In genomic region chr4:102760645-102761477, GRCh38 we compare ENCODE assay signal across 8 cellular contexts. TPM values are rescaled to one million over a fixed set of nuclear protein-coding genes. Genes with fewer than 3 reads are reported as not detected.
DNase-seq lines count a peak whose midpoint lies in the region; ATAC-seq lines count a peak whose summit lies in the region.

Gene MANBA (minus strand): TSS chr4:102760968. CDS start chr4:102760894, 74 bp downstream.

- DNase-seq in AML-193 (lab: John Stamatoyannopoulos, UW) (peak; percentile 69 to 73), NCI-H460 (ENCODE audit: extremely low read depth, low read depth) (peak; percentile 59), cerebellar nuclear complex (lab: John Stamatoyannopoulos, UW) (peak; percentile 30 to 33), kidney glomerular epithelial cell (lab: John Stamatoyannopoulos, UW) (peak; percentile 41)
- peak; percentile 68 to 84 for DNase-seq in stimulated activated CD4-positive, alpha-beta T cell treated with anti-CD3 and anti-CD28 coated beads, Interleukin-15, amount 100 ng/mL, for 48 hours (ENCODE audit: low read depth in 2 of 2)

- ATAC-seq in GM19043 (IDR thresholded peaks at IDR 0.05; ENCODE audit: low read depth, unreplicated experiment) = peak; percentile 86
- ATAC-seq in HG03342 (IDR thresholded peaks at IDR 0.05; ENCODE audit: unreplicated experiment) = peak; percentile 87
- ATAC-seq in activated CD4-positive, CD25-positive, alpha-beta regulatory T cell treated with anti-CD3 and anti-CD28 coated beads, Interleukin-2, amount 50 U/mL, for 24 hours = peak; percentile 95

RNA-seq across cellular contexts. Expression of gene MANBA, which starts in this region (rescaled TPM):
- 13.1 and 13.6 TPM in 2 replicates for total RNA-seq in NCI-H460 (2014; rRNA removed; shearing (Covaris generic))
- polyA plus RNA-seq in NCI-H460 (2014; cell fraction: nucleus; rRNA removed) = 8.7 and 14.9 TPM in 2 replicates

Comparison
In these comparisons a context has a peak if more than half of its experiments do, and no peak if none do; other contexts are left out.
1. Peak in every context shown above with its lines: DNase-seq and ATAC-seq.